In the genomic region with DNA sequence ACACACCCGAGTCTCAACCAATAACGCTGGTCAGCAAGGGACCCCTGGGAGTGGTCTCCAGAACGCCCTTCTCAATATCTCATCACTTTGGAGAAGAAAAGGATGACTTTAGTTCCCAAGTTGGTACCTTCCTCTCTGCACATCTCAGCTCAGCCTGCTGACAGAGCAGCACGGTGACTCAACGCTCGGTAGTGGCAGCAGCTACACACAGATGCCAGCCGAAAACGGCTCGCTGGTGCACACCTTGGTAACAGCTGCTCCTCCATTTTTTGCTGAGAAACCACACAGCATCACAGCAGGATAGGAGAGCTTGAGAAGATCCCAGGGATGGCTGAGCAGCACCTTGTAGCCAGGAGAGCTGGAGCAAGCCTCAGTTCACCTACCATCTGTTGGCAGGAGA, we compare ENCODE assay signal across 23 cellular contexts.
"Had no signal": no experiment of that assay in that cellular context is flagged by ENCODE, and none has a peak within 500 bp of the region (broad histone marks: within the 10 kb centered on the region; RNA-seq: fewer than 3 reads in every experiment).

No MANE protein-coding gene starts in this region.

- H3K4me1 ChIP-seq: gastrocnemius medialis, left ventricle myocardium inferior, lower lobe of right lung, parathyroid adenoma, testis, tibial nerve, upper lobe of right lung had no signal

- H3K79me2 ChIP-seq: parathyroid adenoma had no signal

- ATAC-seq: esophagus mucosa; gastrocnemius medialis; left cardiac atrium; lower lobe of right lung; natural killer cell; sciatic nerve; stimulated activated naive B cell treated with anti-CD40 and anti-IgM and Interleukin-4, amounts not matched to agents 10 μg/mL and 1 μg/mL and 100 μg/mL, for 72 hours; stimulated activated naive CD8-positive, alpha-beta T cell treated with anti-CD3 and anti-CD28 coated beads, Interleukin-15, amount 100 ng/mL, for 72 hours; upper lobe of right lung had no signal

- H3K27ac ChIP-seq: gastrocnemius medialis, left ventricle myocardium inferior, lower lobe of right lung, parathyroid adenoma, testis, tibial nerve, upper lobe of right lung had no signal

- H3K4me3 Mint-ChIP-seq: memory B cell; mesothelial cell of epicardium; natural killer cell; neural crest cell; stimulated activated naive B cell treated with anti-CD40 and anti-IgM and Interleukin-4, amounts not matched to agents 10 μg/mL and 1 μg/mL and 100 μg/mL, for 72 hours; stimulated activated naive CD8-positive, alpha-beta T cell treated with anti-CD3 and anti-CD28 coated beads, Interleukin-15, amount 100 ng/mL, for 72 hours had no signal

- H3K27me3 ChIP-seq: gastrocnemius medialis, testis, tibial nerve, upper lobe of right lung had no signal

- H3K9me3 ChIP-seq: gastrocnemius medialis, left ventricle myocardium inferior, lower lobe of right lung, testis, tibial nerve, upper lobe of right lung had no signal

- DNase-seq: cortex of kidney; effector memory CD4-positive, alpha-beta T cell; gastrocnemius medialis; glutamatergic neuron; kidney; left cardiac atrium; left ventricle myocardium inferior; lower lobe of right lung; natural killer cell; stimulated activated CD4-positive, alpha-beta T cell treated with anti-CD3 and anti-CD28 coated beads, Interleukin-2, amount 100 ng/mL, for 24 hours; stimulated activated CD4-positive, alpha-beta T cell treated with anti-CD3 and anti-CD28 coated beads, Interleukin-4, amount 100 ng/mL, for 4 hours; stimulated activated naive B cell treated with anti-CD40 and anti-IgM and Interleukin-4, amounts not matched to agents 10 μg/mL and 1 μg/mL and 100 μg/mL, for 72 hours; stimulated activated naive CD8-positive, alpha-beta T cell treated with anti-CD3 and anti-CD28 coated beads, Interleukin-15, amount 100 ng/mL, for 72 hours; testis; upper lobe of right lung had no signal

- H3K27ac Mint-ChIP-seq: memory B cell; mesothelial cell of epicardium; natural killer cell; stimulated activated naive B cell treated with anti-CD40 and anti-IgM and Interleukin-4, amounts not matched to agents 10 μg/mL and 1 μg/mL and 100 μg/mL, for 72 hours; stimulated activated naive CD8-positive, alpha-beta T cell treated with anti-CD3 and anti-CD28 coated beads, Interleukin-15, amount 100 ng/mL, for 72 hours had no signal

- H3K36me3 ChIP-seq: gastrocnemius medialis, left ventricle myocardium inferior, lower lobe of right lung, tibial nerve, upper lobe of right lung had no signal

- H3K9ac ChIP-seq: parathyroid adenoma had no signal

- H3K36me3 Mint-ChIP-seq: memory B cell; mesothelial cell of epicardium; natural killer cell; stimulated activated naive B cell treated with anti-CD40 and anti-IgM and Interleukin-4, amounts not matched to agents 10 μg/mL and 1 μg/mL and 100 μg/mL, for 72 hours had no signal

- H3K9me3 Mint-ChIP-seq: mesothelial cell of epicardium; natural killer cell; stimulated activated naive B cell treated with anti-CD40 and anti-IgM and Interleukin-4, amounts not matched to agents 10 μg/mL and 1 μg/mL and 100 μg/mL, for 72 hours; stimulated activated naive CD8-positive, alpha-beta T cell treated with anti-CD3 and anti-CD28 coated beads, Interleukin-15, amount 100 ng/mL, for 72 hours had no signal

- H2AFZ ChIP-seq: parathyroid adenoma had no signal

- H3K4me1 Mint-ChIP-seq: memory B cell; mesothelial cell of epicardium; natural killer cell; neural crest cell; stimulated activated naive B cell treated with anti-CD40 and anti-IgM and Interleukin-4, amounts not matched to agents 10 μg/mL and 1 μg/mL and 100 μg/mL, for 72 hours; stimulated activated naive CD8-positive, alpha-beta T cell treated with anti-CD3 and anti-CD28 coated beads, Interleukin-15, amount 100 ng/mL, for 72 hours had no signal

- FAIRE-seq: endometrium, kidney had no signal

- H3K4me3 ChIP-seq: gastrocnemius medialis, left ventricle myocardium inferior, lower lobe of right lung, testis, tibial nerve, upper lobe of right lung had no signal
